ENCODE assay signal across 8 cellular contexts in genomic region chr1:108561731-108562326, GRCh38.
DNase-seq lines count a peak whose midpoint lies in the region; FAIRE-seq and TF ChIP-seq lines count a peak whose summit lies in the region.

No MANE protein-coding gene starts in this region.

- H3K36me3 Mint-ChIP-seq in activated naive CD4-positive, alpha-beta T cell treated with anti-CD3 and anti-CD28 coated beads, Interleukin-2, amount 50 U/mL, for 24 hours, result no peaks in the 10 kb centered on the region

- peak; percentile 53 for FAIRE-seq in H54 (lab: Jason Lieb, UNC)

- H3K27me3 Mint-ChIP-seq in activated naive CD4-positive, alpha-beta T cell treated with anti-CD3 and anti-CD28 coated beads, Interleukin-2, amount 50 U/mL, for 24 hours, result no peaks in the 10 kb centered on the region

- peak; percentile 55 for DNase-seq in GM12864 (ENCODE audit: low read depth)
- DNase-seq in H54 (ENCODE audit: insufficient read length, low spot score), result no peak
- DNase-seq in LoVo (ENCODE audit: low spot score), result peak; percentile 84
- DNase-seq in SW 1271 (lab: John Stamatoyannopoulos, UW), result peak; percentile 19 to 60
- peak; percentile 82 for DNase-seq in stimulated activated CD4-positive, alpha-beta T cell treated with anti-CD3 and anti-CD28 coated beads, Interleukin-1b, Interleukin-23, amount 100 ng/mL, for 48 hours
- DNase-seq in pons (ENCODE audit: low spot score), result no peak

- H3K9ac ChIP-seq in iPS-15b (ENCODE audit: low read depth, low read length), result no peak overlapping the region

- peak overlapping the region; percentile 45 for H3K4me3 Mint-ChIP-seq in activated naive CD4-positive, alpha-beta T cell treated with anti-CD3 and anti-CD28 coated beads, Interleukin-2, amount 50 U/mL, for 24 hours

- no peaks in the 10 kb centered on the region for H3K36me3 ChIP-seq in iPS-15b (ENCODE audit: control insufficient read depth, insufficient read depth, low read length)

- H3K9me3 ChIP-seq in iPS-15b (ENCODE audit: control insufficient read depth, insufficient read depth, low read length), result no peaks in the 10 kb centered on the region

- H3K4me1 ChIP-seq in iPS-15b (ENCODE audit: control insufficient read depth, insufficient read depth, low read length), result peaks cover 23% of the 10 kb centered on the region

- H3K4me3 ChIP-seq in GM12864 (ENCODE audit: low read depth, low read length), result no peak overlapping the region
- H3K4me3 ChIP-seq in iPS-15b (ENCODE audit: low read depth, low read length), result peak overlapping the region; percentile 92

- no peak for TF ChIP-seq POLR2A in H54 (IDR thresholded peaks at IDR 0.05; ENCODE audit: low read depth, low read length)

- peak; percentile 91 for TF ChIP-seq CTCF in GM12864 (IDR thresholded peaks at IDR 0.05; ENCODE audit: low read depth, low read length, missing control alignments)

- H3K27me3 ChIP-seq in iPS-15b (ENCODE audit: control insufficient read depth, insufficient read depth, low read length), result no peaks in the 10 kb centered on the region

- no peak overlapping the region for H3K27ac Mint-ChIP-seq in activated naive CD4-positive, alpha-beta T cell treated with anti-CD3 and anti-CD28 coated beads, Interleukin-2, amount 50 U/mL, for 24 hours

- H3K4me1 Mint-ChIP-seq in activated naive CD4-positive, alpha-beta T cell treated with anti-CD3 and anti-CD28 coated beads, Interleukin-2, amount 50 U/mL, for 24 hours, result peaks cover 38% of the 10 kb centered on the region

- no peaks in the 10 kb centered on the region for H3K9me3 Mint-ChIP-seq in activated naive CD4-positive, alpha-beta T cell treated with anti-CD3 and anti-CD28 coated beads, Interleukin-2, amount 50 U/mL, for 24 hours

Comparison
In these comparisons a context has a peak if more than half of its experiments do, and no peak if none do; other contexts are left out.
1. DNase-seq: peak in GM12864 (single experiment), LoVo (single experiment), SW 1271 (2 of 2) and stimulated activated CD4-positive, alpha-beta T cell treated with anti-CD3 and anti-CD28 coated beads, Interleukin-1b, Interleukin-23, amount 100 ng/mL, for 48 hours (single experiment); none in H54 (single experiment) and pons (single experiment).